Comparison of ENCODE assay signal across 8 cellular contexts in the genomic region with DNA sequence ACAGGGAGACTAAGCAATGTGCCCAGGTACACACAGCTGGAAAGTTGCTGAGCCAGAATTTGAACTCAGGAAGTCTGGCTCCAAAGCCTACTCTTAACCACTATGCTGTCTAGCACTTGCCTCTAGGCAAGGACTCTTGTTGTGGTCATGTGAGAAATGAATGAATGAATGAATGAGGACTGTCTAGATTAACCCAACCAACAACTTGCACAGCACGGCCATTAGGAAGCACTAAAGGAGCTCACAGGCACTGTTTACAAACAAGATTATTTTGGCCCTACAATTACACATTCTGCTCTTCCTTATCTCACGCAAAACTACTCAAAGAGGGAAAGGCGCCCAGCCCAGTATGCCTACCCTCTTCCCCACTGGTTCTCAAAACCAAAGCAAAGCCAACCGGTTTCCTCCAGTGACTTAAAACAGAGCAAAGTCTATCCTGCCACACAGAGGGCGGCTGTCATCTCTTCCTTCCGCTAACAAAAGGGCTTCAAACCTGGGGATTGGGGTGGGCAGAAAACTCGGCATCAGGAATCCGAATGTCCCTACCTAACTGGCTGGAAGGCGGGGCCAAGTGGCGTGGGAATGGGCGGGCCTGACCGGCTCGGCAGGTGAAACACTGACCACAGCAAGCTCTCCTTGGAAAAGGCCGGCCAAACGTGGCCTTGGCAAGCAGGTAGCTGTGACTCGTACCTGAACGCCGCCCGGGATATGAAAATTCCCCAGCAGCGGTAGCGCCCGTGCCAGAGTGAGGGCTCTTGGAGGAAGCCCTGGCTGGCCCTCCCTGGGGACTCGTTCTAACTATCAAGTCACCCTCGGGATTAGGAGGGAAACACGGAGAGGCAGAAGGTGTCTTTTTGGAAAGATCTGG. TPM values are rescaled to one million over a fixed set of nuclear protein-coding genes. Genes with fewer than 3 reads are reported as not detected.
A peak's percentile ranks its signal among the peaks of the same experiment; 100 is the strongest.
DNase-seq lines count a peak whose midpoint lies in the region; ATAC-seq and TF ChIP-seq lines count a peak whose summit lies in the region.

No MANE protein-coding gene starts in this region.

- ATAC-seq in gastrocnemius medialis = peak; percentile 1
- no peak for ATAC-seq in HG03378 (IDR thresholded peaks at IDR 0.05; ENCODE audit: unreplicated experiment)

- H3K9me3 ChIP-seq in iPS-20b (ENCODE audit: insufficient read depth, low read depth, low read length) (no peaks in the 10 kb centered on the region), gastrocnemius medialis (no peaks in the 10 kb centered on the region)

- H3K27me3 ChIP-seq in brain microvascular endothelial cell (replicated peaks) = no peaks in the 10 kb centered on the region
- no peaks in the 10 kb centered on the region for H3K27me3 ChIP-seq in iPS-20b (ENCODE audit: insufficient read depth, low read length)
- no peaks in the 10 kb centered on the region for H3K27me3 ChIP-seq in gastrocnemius medialis

- DNase-seq in DMS53 treated with DMSO at 0.1 percent for 48 hours (lab: John Stamatoyannopoulos, UW; ENCODE audit: unreplicated experiment) (peak; percentile 45), SK-N-DZ (ENCODE audit: low spot score) (peak; percentile 27), brain microvascular endothelial cell (no peak), gastrocnemius medialis (peak; percentile 63 to 79), globus pallidus (ENCODE audit: low spot score) (no peak)
- peak; percentile 54 for DNase-seq in Jurkat, Clone E6-1 (ENCODE audit: low read depth, low spot score)

- H3K4me3 ChIP-seq in Jurkat, Clone E6-1 (ENCODE audit: low read length) = peak overlapping the region; percentile 91
- H3K4me3 ChIP-seq in brain microvascular endothelial cell (ENCODE audit: low read depth, low read length) (peak overlapping the region; percentile 93), iPS-20b (ENCODE audit: low read length) (peak overlapping the region; percentile 96), gastrocnemius medialis (peak overlapping the region; percentile 90 to 99 (median 94))

- in situ Hi-C loops in brain microvascular endothelial cell (cut with HindIII; ENCODE audit: low pct_ligation_motif_present, low sequenced_read_pairs) (no loop called here), gastrocnemius medialis (cut with MboI; ENCODE audit: low sequenced_read_pairs in 4 of 4) (no loop called here)

- intact Hi-C loops in gastrocnemius medialis (cut with DNase I; ENCODE audit: low total_unique reads) = loop anchor here (5.0 kb wide), 1 partner anchor 1088 kb away; a partner anchor contains a TSS

- no peak for TF ChIP-seq CTCF in brain microvascular endothelial cell (IDR thresholded peaks at IDR 0.05; ENCODE audit: low read depth, low read length, missing control alignments)
- TF ChIP-seq CTCF in gastrocnemius medialis (IDR thresholded peaks at IDR 0.05 in 4 of 5, conservative IDR thresholded peaks at IDR 0.05 in 1 of 5) = no peak

- H3K4me1 ChIP-seq in iPS-20b (ENCODE audit: insufficient read depth, low read length) = peaks cover 17% of the 10 kb centered on the region
- H3K4me1 ChIP-seq in gastrocnemius medialis = peaks cover 76 to 84% of the 10 kb centered on the region in 2 donors

- H3K9ac ChIP-seq in iPS-20b (ENCODE audit: low read depth, low read length) = peak overlapping the region; percentile 79; the same call in 1 of the 2 replicates

- H3K36me3 ChIP-seq in brain microvascular endothelial cell (replicated peaks) (no peaks in the 10 kb centered on the region), iPS-20b (ENCODE audit: insufficient read depth, low read depth, low read length) (no peaks in the 10 kb centered on the region), gastrocnemius medialis (no peaks in the 10 kb centered on the region)

- H3K27ac ChIP-seq in brain microvascular endothelial cell (peak overlapping the region; percentile 99), iPS-20b (ENCODE audit: low read length) (no peak overlapping the region), gastrocnemius medialis (peak overlapping the region; percentile 95 to 100 (median 97))

- TF ChIP-seq POLR2A in gastrocnemius medialis (IDR thresholded peaks at IDR 0.05) = no peak

RNA-seq across cellular contexts. Expression of a gene that starts 0.9 kb away (rescaled TPM):
- polyA plus RNA-seq in Jurkat, Clone E6-1 (2012; ENCODE audit: insufficient read depth, insufficient read length) = 36.8 TPM
- 10.9 and 14.0 TPM in 2 replicates for polyA plus RNA-seq in SK-N-DZ (2014; cell fraction: cytosol; rRNA removed)
- polyA plus RNA-seq in SK-N-DZ (2014; cell fraction: nucleus; rRNA removed) = 7.0 and 8.6 TPM in 2 replicates
- total RNA-seq in gastrocnemius medialis = 100 to 1,000 TPM; 109 to 263 (median 211) TPM

RNA-seq across cellular contexts. Expression of a gene that starts 12.9 kb away (rescaled TPM):
- 53.7 TPM for polyA plus RNA-seq in Jurkat, Clone E6-1 (2012; ENCODE audit: insufficient read depth, insufficient read length)
- polyA plus RNA-seq in SK-N-DZ (2014; cell fraction: cytosol; rRNA removed) = 3.0 and 7.0 TPM in 2 replicates
- 0.71 and 7.9 TPM in 2 replicates for polyA plus RNA-seq in SK-N-DZ (2014; cell fraction: nucleus; rRNA removed)
- 100 to 1,000 TPM in 2 of 4 donors, 10 to 100 TPM in 2; 56.9 to 129 (median 103) TPM for total RNA-seq in gastrocnemius medialis

Comparison
In these comparisons a context has a peak if more than half of its experiments do, and no peak if none do; other contexts are left out.
1. DNase-seq: peak in DMS53 treated with DMSO at 0.1 percent for 48 hours (single experiment), Jurkat, Clone E6-1 (single experiment), SK-N-DZ (single experiment) and gastrocnemius medialis (2 of 2); none in brain microvascular endothelial cell (single experiment) and globus pallidus (single experiment).
2. Peak in every context shown above with its lines, with median percentiles within 50 percentile points of each other: H3K4me3 ChIP-seq.